ENCODE assay signal across 8 cellular contexts in the genomic region with DNA sequence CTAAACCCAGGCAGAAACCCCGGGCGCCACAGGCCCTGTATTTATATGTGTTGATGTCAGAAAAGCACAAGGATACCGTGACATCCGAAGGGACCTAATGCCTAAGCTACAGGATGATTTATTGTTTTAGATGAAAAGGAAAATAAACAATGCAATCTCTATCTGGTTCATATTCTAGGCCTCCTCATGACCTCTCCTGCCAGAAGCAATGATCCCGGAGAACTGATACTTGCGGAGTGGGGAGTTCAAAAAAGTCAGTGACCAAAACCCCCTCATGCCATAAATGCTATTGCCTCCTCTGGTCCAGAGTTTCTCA. TPM values are rescaled to one million over a fixed set of nuclear protein-coding genes. Genes with fewer than 3 reads are reported as not detected.
A peak's percentile ranks its signal among the peaks of the same experiment; 100 is the strongest.
DNase-seq lines count a peak whose midpoint lies in the region; ATAC-seq and TF ChIP-seq lines count a peak whose summit lies in the region.

No MANE protein-coding gene starts in this region.

- no peaks in the 10 kb centered on the region for H3K9me3 ChIP-seq in psoas muscle

- H3K27me3 ChIP-seq in psoas muscle (ENCODE audit: insufficient read depth in 3 of 3, low read length in 2 of 3): no peaks in the 10 kb centered on the region

- no peaks in the 10 kb centered on the region for H3K36me3 ChIP-seq in psoas muscle (ENCODE audit: insufficient read depth in 1 of 2, low read depth in 1 of 2)

- in situ Hi-C loops in SK-MEL-5 (cut with HindIII; ENCODE audit: low pct_unique_long_range_greater_than_20kb, low sequenced_read_pairs): no loop called here

- CTCF ChIA-PET in GM10248 (lab: Yijun Ruan, JAX): no interaction called here

- TF ChIP-seq CTCF in GM12873 (IDR thresholded peaks at IDR 0.05; ENCODE audit: insufficient read depth, low read depth, low read length, missing control alignments) (peak; percentile 1), fibroblast of mammary gland (conservative IDR thresholded peaks at IDR 0.05; ENCODE audit: control insufficient read depth, insufficient read depth, low read depth, low read length) (no peak), psoas muscle (IDR thresholded peaks at IDR 0.05) (no peak), GM10248 (IDR thresholded peaks at IDR 0.05; ENCODE audit: control extremely low read depth, extremely low read depth, low read depth, missing control alignments) (no peak)

- H3K27ac ChIP-seq in psoas muscle: peak overlapping the region; percentile 82

- H3K4me3 ChIP-seq in fibroblast of mammary gland (ENCODE audit: control insufficient read depth, low read depth, low read length) (peak overlapping the region; percentile 69), psoas muscle (peak overlapping the region; percentile 83)

- intact Hi-C loops in psoas muscle (cut with DNase I): no loop called here

- POLR2A ChIA-PET in GM10248 (lab: Yijun Ruan, JAX): no interaction called here

- WGBS in psoas muscle, 3 donors: 26 to 38% (median 33%) methylated on average over 6 of the region's 6 CpGs

- no peaks in the 10 kb centered on the region for H3K4me1 ChIP-seq in psoas muscle

- ATAC-seq in psoas muscle (no peak), HG02571 (IDR thresholded peaks at IDR 0.05; ENCODE audit: unreplicated experiment) (no peak)

- DNase-seq in SK-MEL-5 (ENCODE audit: low read depth, low spot score): peak; percentile 58
- no peak for DNase-seq in fibroblast of mammary gland (ENCODE audit: low read depth)
- DNase-seq in psoas muscle: no peak
- DNase-seq in GM10248 (ENCODE audit: extremely low spot score): no peak
- DNase-seq in hepatic stellate cell (ENCODE audit: low spot score): no peak
- DNase-seq in T1000 (lab: John Stamatoyannopoulos, UW): no peak

RNA-seq across cellular contexts. Expression of a gene that starts 0.8 kb away (rescaled TPM):
- total RNA-seq in SK-MEL-5 (2014; rRNA removed; shearing (Covaris generic)): 20.2 TPM in 2 replicates
- polyA plus RNA-seq in SK-MEL-5 (2015; cell fraction: cytosol; rRNA removed): 18.8 and 19.6 TPM in 2 replicates
- polyA plus RNA-seq in SK-MEL-5 (2015; cell fraction: nucleus; rRNA removed): 13.1 and 14.2 TPM in 2 replicates
- total RNA-seq in psoas muscle: 10 to 100 TPM in 1 of 4 donors, 1 to 10 TPM in 3; 5.2 to 22.3 (median 6.9) TPM
- polyA plus RNA-seq in psoas muscle: 10 to 100 TPM; 11.4 to 16.6 (median 16.3) TPM
